9 cellular contexts compared by ENCODE assay signal in the genomic region with DNA sequence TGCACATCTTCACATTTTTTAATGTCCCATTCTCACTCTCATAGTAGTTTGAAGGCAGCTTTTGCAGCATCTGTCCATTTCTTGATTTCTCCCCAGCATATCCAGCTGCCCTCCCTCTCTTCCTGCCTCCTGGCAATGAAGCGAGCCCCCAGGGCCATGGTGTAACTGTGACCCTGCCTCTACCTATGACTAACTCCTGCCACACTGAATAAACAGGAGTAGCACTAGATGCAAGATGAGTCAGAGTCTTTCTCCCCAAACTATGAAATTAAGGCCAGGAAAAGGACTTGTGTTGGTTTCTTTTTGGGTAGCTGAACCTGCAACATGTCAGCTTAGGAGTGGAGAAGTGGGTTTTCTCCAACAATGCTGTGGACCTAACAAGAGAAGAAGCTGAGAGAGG.
A peak's percentile ranks its signal among the peaks of the same experiment; 100 is the strongest.
DNase-seq lines count a peak whose midpoint lies in the region; ATAC-seq, FAIRE-seq and TF ChIP-seq lines count a peak whose summit lies in the region.
"Had no signal": no experiment of that assay in that cellular context is flagged by ENCODE, and none has a peak within 500 bp of the region (broad histone marks: within the 10 kb centered on the region; RNA-seq: fewer than 3 reads in every experiment).

No MANE protein-coding gene starts in this region.

- no peak overlapping the region for H2AK9ac ChIP-seq in IMR-90 (replicated peaks; ENCODE audit: low read depth, low read length, poor library complexity)

- H4K5ac ChIP-seq in IMR-90 (ENCODE audit: low read depth, low read length) = no peak overlapping the region

- TF ChIP-seq RAD21 in IMR-90 (IDR thresholded peaks at IDR 0.05; ENCODE audit: low read length) = peak; percentile 12; the same call in 1 of the 2 replicates

- H2BK20ac ChIP-seq in IMR-90 (ENCODE audit: low read depth, low read length) = peak overlapping the region; percentile 37; the same call in 1 of the 2 replicates

- CTCF ChIA-PET in IMR-90 (lab: Yijun Ruan, JAX) = no interaction called here

- H3K23ac ChIP-seq in IMR-90 (ENCODE audit: low read depth, low read length) = no peak overlapping the region

- H3K4me2 ChIP-seq in IMR-90 (ENCODE audit: low read depth, low read length) (no peak overlapping the region), smooth muscle cell (no peak overlapping the region)

- BruUV-seq in IMR-90 (replicated peaks; lab: Mats Ljungman, UMichigan) = no TSS peak

- H3K27me3 ChIP-seq in IMR-90 (ENCODE audit: control insufficient read depth, insufficient read depth, low read length) (no peaks in the 10 kb centered on the region), brain microvascular endothelial cell (replicated peaks) (no peaks in the 10 kb centered on the region), psoas muscle (ENCODE audit: insufficient read depth in 3 of 3, low read length in 2 of 3) (no peaks in the 10 kb centered on the region), smooth muscle cell (ENCODE audit: low read depth) (no peaks in the 10 kb centered on the region)

- intact Hi-C loops in IMR-90 (cut with micrococcal nuclease) (no loop called here), psoas muscle (cut with DNase I) (no loop called here)

- H3K14ac ChIP-seq in IMR-90 (replicated peaks; ENCODE audit: low read depth, low read length) = peak overlapping the region; percentile 62; the same call in 1 of the 2 replicates

- H2BK120ac ChIP-seq in IMR-90 (ENCODE audit: low read depth, low read length) = no peak overlapping the region

- H4K8ac ChIP-seq in IMR-90 (ENCODE audit: low read depth in 2 of 2, low read length in 2 of 2) = no peak overlapping the region

- H3K9ac ChIP-seq in IMR-90 (ENCODE audit: low read depth, low read length) (no peak overlapping the region), smooth muscle cell (ENCODE audit: low read depth) (no peak overlapping the region)
- H3K9ac ChIP-seq: parathyroid adenoma had no signal

- ATAC-seq in IMR-90 (ENCODE audit: low read depth) (peak; percentile 89), psoas muscle (peak; percentile 47 to 76 (median 67)), GM21529 (IDR thresholded peaks at IDR 0.05; ENCODE audit: unreplicated experiment) (no peak), HG03565 (IDR thresholded peaks at IDR 0.05; ENCODE audit: unreplicated experiment) (no peak)

- H4K91ac ChIP-seq in IMR-90 (ENCODE audit: insufficient read depth, low read depth, low read length) = no peak overlapping the region

- 0 out of 2 replicates have a peak overlapping the region, but pooled peaks have one; percentile 23 for H2AK5ac ChIP-seq in IMR-90 (ENCODE audit: low read depth, low read length)

- dilution Hi-C loops in IMR-90 (cut with HindIII; ENCODE audit: low sequenced_read_pairs, unreplicated experiment) = no loop called here

- in situ Hi-C loops in IMR-90 (cut with MboI; ENCODE audit: low sequenced_read_pairs) (no loop called here), brain microvascular endothelial cell (cut with HindIII; ENCODE audit: low pct_ligation_motif_present, low sequenced_read_pairs) (no loop called here)

- no peak overlapping the region for H2BK5ac ChIP-seq in IMR-90 (ENCODE audit: low read depth, low read length, poor library complexity, severe bottlenecking)

- TF ChIP-seq CTCF in IMR-90 (conservative IDR thresholded peaks at IDR 0.05; ENCODE audit: low read depth, low read length) (no peak), brain microvascular endothelial cell (IDR thresholded peaks at IDR 0.05; ENCODE audit: low read depth, low read length, missing control alignments) (no peak), psoas muscle (IDR thresholded peaks at IDR 0.05) (no peak), smooth muscle cell (IDR thresholded peaks at IDR 0.05; ENCODE audit: borderline replicate concordance, insufficient read depth, poor library complexity, severe bottlenecking) (no peak)

- H3K27ac ChIP-seq in IMR-90 (ENCODE audit: insufficient read depth, low read length) = no peak overlapping the region
- no peak overlapping the region for H3K27ac ChIP-seq in brain microvascular endothelial cell
- peak overlapping the region; percentile 58 for H3K27ac ChIP-seq in psoas muscle
- no peak overlapping the region for H3K27ac ChIP-seq in smooth muscle cell (ENCODE audit: low read depth)

- H3K36me3 ChIP-seq in IMR-90 (ENCODE audit: control insufficient read depth, insufficient read depth, low read length) (no peaks in the 10 kb centered on the region), brain microvascular endothelial cell (replicated peaks) (no peaks in the 10 kb centered on the region), psoas muscle (ENCODE audit: insufficient read depth in 1 of 2, low read depth in 1 of 2) (no peaks in the 10 kb centered on the region), smooth muscle cell (ENCODE audit: low read depth) (no peaks in the 10 kb centered on the region)
- H3K36me3 ChIP-seq: thoracic aorta had no signal

- no CpG with 5 or more reads among the region's 1 CpG for WGBS in IMR-90 (ENCODE audit: extremely low coverage in 2 of 2, insufficient read length in 1 of 2), 2 experiments
- WGBS in psoas muscle, 3 donors = 71 to 89% (median 81%) methylated on average over 1 of the region's 1 CpG
- 58% methylated on average over 1 of the region's 1 CpG for WGBS in smooth muscle cell (ENCODE audit: low lambda C conversion rate)

- POLR2A ChIA-PET in IMR-90 (lab: Charles Lee; ENCODE audit: unreplicated experiment) = no interaction called here

- peaks cover 5% of the 10 kb centered on the region for H3K9me1 ChIP-seq in IMR-90 (ENCODE audit: insufficient read depth, low read length)

- no peak overlapping the region for H3K18ac ChIP-seq in IMR-90 (ENCODE audit: low read depth, low read length)

- FAIRE-seq in GM18507 (lab: Jason Lieb, UNC) = peak; percentile 69

- no peaks in the 10 kb centered on the region for H3F3A ChIP-seq in smooth muscle cell (ENCODE audit: low read depth)

- H3K56ac ChIP-seq in IMR-90 (ENCODE audit: extremely low read depth, insufficient read depth, low read length) = no peak overlapping the region

- H3K4me1 ChIP-seq in IMR-90 (ENCODE audit: control insufficient read depth, insufficient read depth, low read length) = peaks cover 2% of the 10 kb centered on the region
- H3K4me1 ChIP-seq in psoas muscle = peaks cover 24% of the 10 kb centered on the region
- no peaks in the 10 kb centered on the region for H3K4me1 ChIP-seq in smooth muscle cell (ENCODE audit: low read depth)
- H3K4me1 ChIP-seq: parathyroid adenoma had no signal

- no peak overlapping the region for H3K4me3 ChIP-seq in IMR-90 (ENCODE audit: insufficient read depth, low read depth, low read length)
- no peak overlapping the region for H3K4me3 ChIP-seq in brain microvascular endothelial cell (ENCODE audit: low read depth, low read length)
- H3K4me3 ChIP-seq in psoas muscle = no peak overlapping the region
- H3K4me3 ChIP-seq in smooth muscle cell = no peak overlapping the region
- H3K4me3 ChIP-seq: thoracic aorta had no signal

- H3K9me3 ChIP-seq in IMR-90 (ENCODE audit: control insufficient read depth, insufficient read depth, low read length) = no peaks in the 10 kb centered on the region
- H3K9me3 ChIP-seq in psoas muscle = no peaks in the 10 kb centered on the region
- H3K9me3 ChIP-seq in smooth muscle cell (replicated peaks; ENCODE audit: low read depth) = no peaks in the 10 kb centered on the region
- H3K9me3 ChIP-seq: thoracic aorta had no signal

- H2AFZ ChIP-seq in IMR-90 (replicated peaks; ENCODE audit: low read length, poor library complexity) (no peak overlapping the region), smooth muscle cell (ENCODE audit: low read depth) (no peak overlapping the region)
- H2AFZ ChIP-seq: parathyroid adenoma had no signal

- H4K20me1 ChIP-seq in IMR-90 (ENCODE audit: insufficient read depth, low read length) (no peaks in the 10 kb centered on the region), smooth muscle cell (ENCODE audit: low read depth) (no peaks in the 10 kb centered on the region)

- H2BK15ac ChIP-seq in IMR-90 (ENCODE audit: low read depth, low read length) = no peak overlapping the region

- no peak overlapping the region for H3K4ac ChIP-seq in IMR-90 (ENCODE audit: low read depth, low read length)

- H3K79me1 ChIP-seq in IMR-90 (ENCODE audit: low read depth in 1 of 2, low read length in 2 of 2) = no peaks in the 10 kb centered on the region

- DNase-seq in GM18507 (ENCODE audit: extremely low spot score, insufficient read length, low read depth) = no peak
- DNase-seq in IMR-90 = peak; percentile 90
- peak; percentile 61 for DNase-seq in brain microvascular endothelial cell
- peak; percentile 46 to 82 for DNase-seq in psoas muscle
- DNase-seq in smooth muscle cell (lab: John Stamatoyannopoulos, UW; ENCODE audit: unreplicated experiment) = no peak

- no peaks in the 10 kb centered on the region for H3K79me2 ChIP-seq in smooth muscle cell (ENCODE audit: low read depth)
- H3K79me2 ChIP-seq: parathyroid adenoma had no signal

- TF ChIP-seq POLR2A in IMR-90 (IDR thresholded peaks at IDR 0.05; ENCODE audit: low read depth, low read length) = no peak

TF ChIP-seq in IMR-90, 13 proteins besides CTCF, POLR2A, EP300 and RAD21 (continues in another document):
- peak; percentile 97 for TF ChIP-seq FOS (IDR thresholded peaks at IDR 0.05; ENCODE audit: low read depth, low read length)
- TF ChIP-seq, protein P1, sequence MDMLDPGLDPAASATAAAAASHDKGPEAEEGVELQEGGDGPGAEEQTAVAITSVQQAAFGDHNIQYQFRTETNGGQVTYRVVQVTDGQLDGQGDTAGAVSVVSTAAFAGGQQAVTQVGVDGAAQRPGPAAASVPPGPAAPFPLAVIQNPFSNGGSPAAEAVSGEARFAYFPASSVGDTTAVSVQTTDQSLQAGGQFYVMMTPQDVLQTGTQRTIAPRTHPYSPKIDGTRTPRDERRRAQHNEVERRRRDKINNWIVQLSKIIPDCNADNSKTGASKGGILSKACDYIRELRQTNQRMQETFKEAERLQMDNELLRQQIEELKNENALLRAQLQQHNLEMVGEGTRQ (IDR thresholded peaks at IDR 0.05; ENCODE audit: low read depth, low read length) = no peak
- peak; percentile 39; the same call in 1 of the 2 replicates for TF ChIP-seq BHLHE40 (IDR thresholded peaks at IDR 0.05; ENCODE audit: low read depth, low read length)
- TF ChIP-seq MAZ (IDR thresholded peaks at IDR 0.05; ENCODE audit: borderline replicate concordance, low read depth, low read length) = peak; percentile 77
- TF ChIP-seq RCOR1 (IDR thresholded peaks at IDR 0.05; ENCODE audit: insufficient replicate concordance, low read length) = no peak
- no peak for TF ChIP-seq MXI1 (IDR thresholded peaks at IDR 0.05; ENCODE audit: borderline replicate concordance, low read depth, low read length)
- TF ChIP-seq SMC3 (IDR thresholded peaks at IDR 0.05; ENCODE audit: low read depth, low read length) = no peak
- TF ChIP-seq MAFK (IDR thresholded peaks at IDR 0.05; ENCODE audit: low read depth, low read length) = no peak
- no peak for TF ChIP-seq NFE2L2 (IDR thresholded peaks at IDR 0.05; ENCODE audit: low read depth, low read length)
- peak; percentile 66 for TF ChIP-seq CEBPB (IDR thresholded peaks at IDR 0.05; ENCODE audit: low read depth, low read length)
- TF ChIP-seq RFX5 (IDR thresholded peaks at IDR 0.05; ENCODE audit: low read depth, low read length) = no peak
- TF ChIP-seq CHD1 (IDR thresholded peaks at IDR 0.05; ENCODE audit: low read depth, low read length) = no peak

Comparison
In these comparisons a context has a peak if more than half of its experiments do, and no peak if none do; other contexts are left out.
1. DNase-seq: peak in IMR-90 (single experiment), brain microvascular endothelial cell (single experiment) and psoas muscle (2 of 2); none in GM18507 (single experiment) and smooth muscle cell (single experiment).
2. ATAC-seq: peak in IMR-90 (single experiment) and psoas muscle (4 of 4); none in GM21529 (single experiment) and HG03565 (single experiment).